ENCODE assay signal across 21 cellular contexts in genomic region chr19:11169896-11170678, GRCh38. TPM values are rescaled to one million over a fixed set of nuclear protein-coding genes. Genes with fewer than 3 reads are reported as not detected.
DNase-seq lines count a peak whose midpoint lies in the region; FAIRE-seq and TF ChIP-seq lines count a peak whose summit lies in the region.
"Had no signal": no experiment of that assay in that cellular context is flagged by ENCODE, and none has a peak within 500 bp of the region (broad histone marks: within the 10 kb centered on the region; RNA-seq: fewer than 3 reads in every experiment).

No MANE protein-coding gene starts in this region.

- FAIRE-seq in D721Med (lab: Jason Lieb, UNC), result no peak

- H3K4me3 ChIP-seq in AG04450 (ENCODE audit: low read depth, low read length) (no peak overlapping the region), fibroblast of pulmonary artery (replicated peaks; ENCODE audit: low read depth, low read length) (no peak overlapping the region), dorsolateral prefrontal cortex (no peak overlapping the region)
- H3K4me3 ChIP-seq: left lung had no signal

- POLR2A ChIA-PET in AG04450 (lab: Yijun Ruan, JAX), result interaction anchor here (0.6 kb wide), 1 partner anchor 7 kb away, joined by 7 read pairs; no protein-coding TSS in a partner anchor

- H3K27ac Mint-ChIP-seq in osteocyte (ENCODE audit: unreplicated experiment), result peak overlapping the region; percentile 4
- H3K27ac Mint-ChIP-seq: activated naive CD4-positive, alpha-beta T cell treated with anti-CD3 and anti-CD28 coated beads, Interleukin-2, amount 10 ng/mL, durations not matched to agents 7 days and 5 days; brain; CD8-positive, alpha-beta T cell; stimulated activated effector memory CD8-positive, alpha-beta T cell treated with anti-CD3 and anti-CD28 coated beads, Interleukin-12 subunit alpha, Interleukin-12 subunit beta, amount 100 ng/mL, for 72 hours had no signal

- H3K4me3 Mint-ChIP-seq in osteocyte (ENCODE audit: unreplicated experiment), result no peak overlapping the region
- H3K4me3 Mint-ChIP-seq: activated naive CD4-positive, alpha-beta T cell treated with anti-CD3 and anti-CD28 coated beads, Interleukin-2, amount 10 ng/mL, durations not matched to agents 7 days and 5 days; brain; CD8-positive, alpha-beta T cell; H9; stimulated activated effector memory CD8-positive, alpha-beta T cell treated with anti-CD3 and anti-CD28 coated beads, Interleukin-12 subunit alpha, Interleukin-12 subunit beta, amount 100 ng/mL, for 72 hours had no signal

- H3K27me3 ChIP-seq in AG04450 (ENCODE audit: control insufficient read depth, insufficient read depth, low read length) (no peaks in the 10 kb centered on the region), dorsolateral prefrontal cortex (no peaks in the 10 kb centered on the region)
- H3K27me3 ChIP-seq: foreskin keratinocyte, left lung had no signal

- intact Hi-C loops in dorsolateral prefrontal cortex (cut with DNase I), result no loop called here

- H3K4me1 Mint-ChIP-seq in osteocyte (ENCODE audit: unreplicated experiment), result peaks cover 10% of the 10 kb centered on the region
- H3K4me1 Mint-ChIP-seq: activated naive CD4-positive, alpha-beta T cell treated with anti-CD3 and anti-CD28 coated beads, Interleukin-2, amount 10 ng/mL, durations not matched to agents 7 days and 5 days; brain; H9; stimulated activated effector memory CD8-positive, alpha-beta T cell treated with anti-CD3 and anti-CD28 coated beads, Interleukin-12 subunit alpha, Interleukin-12 subunit beta, amount 100 ng/mL, for 72 hours had no signal

- H3K27ac ChIP-seq in AG04450 (ENCODE audit: low read depth, low read length) (peak overlapping the region; percentile 39), dorsolateral prefrontal cortex (no peak overlapping the region)
- H3K27ac ChIP-seq: foreskin keratinocyte, left lung had no signal

- no peaks in the 10 kb centered on the region for H3K9me3 Mint-ChIP-seq in osteocyte (ENCODE audit: unreplicated experiment)
- H3K9me3 Mint-ChIP-seq: activated naive CD4-positive, alpha-beta T cell treated with anti-CD3 and anti-CD28 coated beads, Interleukin-2, amount 10 ng/mL, durations not matched to agents 7 days and 5 days; CD8-positive, alpha-beta T cell; H9; stimulated activated effector memory CD8-positive, alpha-beta T cell treated with anti-CD3 and anti-CD28 coated beads, Interleukin-12 subunit alpha, Interleukin-12 subunit beta, amount 100 ng/mL, for 72 hours had no signal

- no peaks in the 10 kb centered on the region for H3K27me3 Mint-ChIP-seq in osteocyte (ENCODE audit: unreplicated experiment)

- no peaks in the 10 kb centered on the region; the same call in 1 of the 2 replicates for H3K9me3 ChIP-seq in AG04450 (ENCODE audit: control insufficient read depth, insufficient read depth, low read length)
- H3K9me3 ChIP-seq: left lung had no signal

- no peak for DNase-seq in AG04450 (ENCODE audit: low read depth, low spot score)
- peak; percentile 96 for DNase-seq in amniotic epithelial cell (ENCODE audit: low read depth)
- DNase-seq in fibroblast of pulmonary artery (ENCODE audit: low read depth), result peak; percentile 71
- DNase-seq in osteocyte (ENCODE audit: extremely low spot score, unreplicated experiment), result no peak
- DNase-seq in D721Med (ENCODE audit: insufficient read length, low spot score), result no peak
- no peak for DNase-seq in activated CD8-positive, alpha-beta memory T cell treated with anti-CD3 and anti-CD28 coated beads, Interleukin-2, amount 50 U/mL, for 48 hours
- DNase-seq in C1 segment of cervical spinal cord (lab: John Stamatoyannopoulos, UW), result no peak
- no peak for DNase-seq in dorsolateral prefrontal cortex
- DNase-seq: activated CD4-positive, alpha-beta T cell treated with anti-CD3 and anti-CD28 coated beads, Interleukin-2, amount 50 U/mL, for 48 hours; activated naive CD4-positive, alpha-beta T cell treated with anti-CD3 and anti-CD28 coated beads, Interleukin-2, amount 10 ng/mL, durations not matched to agents 7 days and 5 days; activated T-cell treated with anti-CD3 and anti-CD28 coated beads, Interleukin-2, amount 50 U/mL, for 1 hour; CD8-positive, alpha-beta T cell; effector memory CD4-positive, alpha-beta T cell; foreskin keratinocyte; H9; left lung; NCI-H187; NCI-H345; posterior cingulate gyrus had no signal

- CTCF ChIA-PET in AG04450 (lab: Charles Lee), result interaction anchor here (0.6 to 0.9 kb wide), 2 partner anchors 11 to 33 kb away, joined by 3 read pairs; no protein-coding TSS in a partner anchor

- no peak for TF ChIP-seq CTCF in AG04450 (IDR thresholded peaks at IDR 0.05; ENCODE audit: low read depth, low read length)
- TF ChIP-seq CTCF in fibroblast of pulmonary artery (IDR thresholded peaks at IDR 0.05; ENCODE audit: low read length, missing control alignments), result no peak
- TF ChIP-seq CTCF in osteocyte (IDR thresholded peaks at IDR 0.05), result no peak
- TF ChIP-seq CTCF in D721Med (IDR thresholded peaks at IDR 0.05; ENCODE audit: insufficient read depth, missing control alignments), result no peak
- no peak for TF ChIP-seq CTCF in dorsolateral prefrontal cortex (IDR thresholded peaks at IDR 0.05 in 54 of 56, conservative IDR thresholded peaks at IDR 0.05 in 2 of 56; ENCODE audit: low read depth in 1 of 56, partially characterized antibody in 56 of 56)

- H3K36me3 Mint-ChIP-seq in osteocyte (ENCODE audit: unreplicated experiment), result peaks cover 62% of the 10 kb centered on the region
- H3K36me3 Mint-ChIP-seq: activated naive CD4-positive, alpha-beta T cell treated with anti-CD3 and anti-CD28 coated beads, Interleukin-2, amount 10 ng/mL, durations not matched to agents 7 days and 5 days; CD8-positive, alpha-beta T cell; stimulated activated effector memory CD8-positive, alpha-beta T cell treated with anti-CD3 and anti-CD28 coated beads, Interleukin-12 subunit alpha, Interleukin-12 subunit beta, amount 100 ng/mL, for 72 hours had no signal

RNA-seq across cellular contexts. Expression of gene SPC24, which starts 14.5 kb away (rescaled TPM):
- polyA plus RNA-seq in AG04450 (2011; rRNA removed), result 6.0 and 7.4 TPM in 2 replicates
- polyA minus RNA-seq in AG04450 (2011; rRNA and poly(A)+ RNA removed), result 20.1 and 28.1 TPM in 2 replicates
- total RNA-seq in osteocyte (11.9 and 13.5 TPM in 2 replicates), dorsolateral prefrontal cortex (1 to 10 TPM in 102 of 120 experiments, under 1 TPM in 17, not detected in 1; 0.44 to 4.9 (median 1.8) TPM)

RNA-seq across cellular contexts. Expression of gene KANK2, which starts 27.3 kb away (rescaled TPM):
- 83.2 and 147 TPM in 2 replicates for polyA plus RNA-seq in AG04450 (2011; rRNA removed)
- polyA minus RNA-seq in AG04450 (2011; rRNA and poly(A)+ RNA removed), result 104 and 195 TPM in 2 replicates
- total RNA-seq in osteocyte (386 and 387 TPM in 2 replicates), dorsolateral prefrontal cortex (10 to 100 TPM; 13.8 to 97.3 (median 30.1) TPM)

Comparison
In these comparisons a context has a peak if more than half of its experiments do, and no peak if none do; other contexts are left out.
1. DNase-seq: peak in amniotic epithelial cell (single experiment) and fibroblast of pulmonary artery (single experiment); none in AG04450 (single experiment), osteocyte (single experiment), D721Med (single experiment), activated CD8-positive, alpha-beta memory T cell treated with anti-CD3 and anti-CD28 coated beads, Interleukin-2, amount 50 U/mL, for 48 hours (single experiment), C1 segment of cervical spinal cord (0 of 14) and dorsolateral prefrontal cortex (0 of 10).